8 cellular contexts compared by ENCODE assay signal in genomic region chr19:45509692-45510015, GRCh38. TPM values are rescaled to one million over a fixed set of nuclear protein-coding genes. Genes with fewer than 3 reads are reported as not detected.
DNase-seq lines count a peak whose midpoint lies in the region; ATAC-seq and TF ChIP-seq lines count a peak whose summit lies in the region.

No MANE protein-coding gene starts in this region.

- DNase-seq in AG09309 (ENCODE audit: low read depth) (no peak), LNCaP clone FGC (ENCODE audit: low read depth) (no peak), dorsolateral prefrontal cortex (no peak), NCI-H2081 treated with DMSO at 0.1 percent for 48 hours (lab: John Stamatoyannopoulos, UW) (no peak)
- DNase-seq in natural killer cell treated with Interleukin-12 subunit alpha and Interleukin-12 subunit beta and Interleukin-15 and Interleukin-18, amount 100 ng/mL, for 72 hours (ENCODE audit: low spot score): no peak
- no peak for DNase-seq in activated CD4-positive, alpha-beta T cell treated with anti-CD3 and anti-CD28 coated beads for 48 hours

- TF ChIP-seq CTCF in AG09309 (IDR thresholded peaks at IDR 0.05; ENCODE audit: control insufficient read depth, insufficient read depth, low read depth, low read length, missing control alignments) (no peak), LNCaP clone FGC (IDR thresholded peaks at IDR 0.05; ENCODE audit: control insufficient read depth, extremely low read depth, insufficient read depth) (no peak), dorsolateral prefrontal cortex (IDR thresholded peaks at IDR 0.05 in 54 of 56, conservative IDR thresholded peaks at IDR 0.05 in 2 of 56; ENCODE audit: low read depth in 1 of 56, partially characterized antibody in 56 of 56) (no peak)

- H3K27ac Mint-ChIP-seq in natural killer cell treated with Interleukin-12 subunit alpha and Interleukin-12 subunit beta and Interleukin-15 and Interleukin-18, amount 100 ng/mL, for 72 hours: peak overlapping the region; percentile 85 to 96

- no peaks in the 10 kb centered on the region for H3K27me3 ChIP-seq in dorsolateral prefrontal cortex

- H3K4me1 Mint-ChIP-seq in natural killer cell treated with Interleukin-12 subunit alpha and Interleukin-12 subunit beta and Interleukin-15 and Interleukin-18, amount 100 ng/mL, for 72 hours (ENCODE audit: low read depth in 2 of 2): peaks cover 35 to 52% of the 10 kb centered on the region in 2 donors

- no peak for ATAC-seq in natural killer cell treated with Interleukin-12 subunit alpha and Interleukin-12 subunit beta and Interleukin-15 and Interleukin-18, amount 100 ng/mL, for 72 hours
- ATAC-seq in GM19397 (IDR thresholded peaks at IDR 0.05; ENCODE audit: unreplicated experiment) (no peak), GM21360 (IDR thresholded peaks at IDR 0.05; ENCODE audit: unreplicated experiment) (no peak)

- intact Hi-C loops in dorsolateral prefrontal cortex (cut with DNase I): loop anchor here in 1 of 2 donors (5.0 kb wide), 1 partner anchor 133 kb away; no protein-coding TSS in a partner anchor

- H3K36me3 Mint-ChIP-seq in natural killer cell treated with Interleukin-12 subunit alpha and Interleukin-12 subunit beta and Interleukin-15 and Interleukin-18, amount 100 ng/mL, for 72 hours: peaks cover 26% of the 10 kb centered on the region

- H3K27ac ChIP-seq in dorsolateral prefrontal cortex: peak overlapping the region in 51 of 59 donors; percentile 5 to 93 (median 81)

- no peaks in the 10 kb centered on the region for H3K27me3 Mint-ChIP-seq in natural killer cell treated with Interleukin-12 subunit alpha and Interleukin-12 subunit beta and Interleukin-15 and Interleukin-18, amount 100 ng/mL, for 72 hours

- no peaks in the 10 kb centered on the region for H3K9me3 Mint-ChIP-seq in natural killer cell treated with Interleukin-12 subunit alpha and Interleukin-12 subunit beta and Interleukin-15 and Interleukin-18, amount 100 ng/mL, for 72 hours

- H3K4me3 Mint-ChIP-seq in natural killer cell treated with Interleukin-12 subunit alpha and Interleukin-12 subunit beta and Interleukin-15 and Interleukin-18, amount 100 ng/mL, for 72 hours: peak overlapping the region; percentile 100

- H3K4me3 ChIP-seq in AG09309 (ENCODE audit: control insufficient read depth, low read depth, low read length) (peak overlapping the region; percentile 96), LNCaP clone FGC (ENCODE audit: low read depth, low read length) (peak overlapping the region; percentile 91), dorsolateral prefrontal cortex (peak overlapping the region in 55 of 59 donors; percentile 19 to 99 (median 96))

RNA-seq across cellular contexts. Expression of gene VASP, which starts 2.4 kb away (rescaled TPM):
- 10 to 100 TPM in 118 of 120 experiments, 1 to 10 TPM in 2; 7.0 to 36.7 (median 18.3) TPM for total RNA-seq in dorsolateral prefrontal cortex
- 100 to 1,000 TPM; 447 to 589 TPM for total RNA-seq in natural killer cell treated with Interleukin-12 subunit alpha and Interleukin-12 subunit beta and Interleukin-15 and Interleukin-18, amount 100 ng/mL, for 72 hours

RNA-seq across cellular contexts. Expression of gene PPM1N, which starts 11.4 kb away (rescaled TPM):
- 1 to 10 TPM in 108 of 120 experiments, under 1 TPM in 12; 0.59 to 4.9 (median 1.9) TPM for total RNA-seq in dorsolateral prefrontal cortex
- 1 to 10 TPM; 3.2 to 3.6 TPM for total RNA-seq in natural killer cell treated with Interleukin-12 subunit alpha and Interleukin-12 subunit beta and Interleukin-15 and Interleukin-18, amount 100 ng/mL, for 72 hours

RNA-seq across cellular contexts. Expression of gene RTN2, which starts 12.8 kb away (rescaled TPM):
- 100 to 1,000 TPM in 2 of 120 experiments, 10 to 100 TPM in 118; 18.9 to 124 (median 63.4) TPM for total RNA-seq in dorsolateral prefrontal cortex
- total RNA-seq in natural killer cell treated with Interleukin-12 subunit alpha and Interleukin-12 subunit beta and Interleukin-15 and Interleukin-18, amount 100 ng/mL, for 72 hours: 1 to 10 TPM; 5.9 to 7.8 TPM

RNA-seq across cellular contexts. Expression of gene FOSB, which starts 41.9 kb away (rescaled TPM):
- total RNA-seq in dorsolateral prefrontal cortex: 100 to 1,000 TPM in 2 of 120 experiments, 10 to 100 TPM in 32, 1 to 10 TPM in 86; 2.6 to 168 (median 7.7) TPM
- total RNA-seq in natural killer cell treated with Interleukin-12 subunit alpha and Interleukin-12 subunit beta and Interleukin-15 and Interleukin-18, amount 100 ng/mL, for 72 hours: 10 to 100 TPM; 16.3 to 18.0 TPM

Comparison
In these comparisons a context has a peak if more than half of its experiments do, and no peak if none do; other contexts are left out.
1. RNA of gene VASP, which starts 2.4 kb away (total RNA-seq): 447 to 589 TPM in natural killer cell treated with Interleukin-12 subunit alpha and Interleukin-12 subunit beta and Interleukin-15 and Interleukin-18, amount 100 ng/mL, for 72 hours; 7.0 to 36.7 TPM in dorsolateral prefrontal cortex; every median in the first group is over 10 times any median in the second.
2. Peak in every context shown above with its lines, with median percentiles within 50 percentile points of each other: H3K4me3 ChIP-seq.